ENCODE assay signal across 20 cellular contexts in the genomic region with DNA sequence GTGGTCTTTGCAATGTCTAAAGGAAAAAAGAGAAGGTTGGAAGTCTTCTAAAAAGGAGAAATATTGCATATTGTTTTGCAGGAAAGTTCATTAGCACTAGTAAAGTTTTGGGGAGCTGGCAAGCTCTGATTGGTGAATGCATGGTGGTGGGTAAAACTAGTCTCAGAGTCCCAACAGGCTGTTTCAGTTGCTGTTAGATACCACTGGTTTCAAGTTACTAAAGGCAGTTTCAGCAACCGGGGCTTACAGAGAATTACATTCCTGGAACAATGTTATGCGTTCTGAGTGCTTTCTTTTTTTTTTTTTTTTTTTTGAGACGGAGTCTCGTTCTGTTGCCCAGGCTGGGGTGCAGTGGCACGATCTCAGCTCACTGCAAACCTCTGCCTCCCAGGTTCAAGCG.
DNase-seq lines count a peak whose midpoint lies in the region; ATAC-seq and TF ChIP-seq lines count a peak whose summit lies in the region.
"Had no signal": no experiment of that assay in that cellular context is flagged by ENCODE, and none has a peak within 500 bp of the region (broad histone marks: within the 10 kb centered on the region; RNA-seq: fewer than 3 reads in every experiment).

No MANE protein-coding gene starts in this region.

- CTCF ChIA-PET in SK-N-SH (lab: Yijun Ruan, JAX): interaction anchor here (0.7 kb wide), 1 partner anchor 360 kb away, joined by 3 read pairs; a partner anchor contains a TSS

- H3K9me3 ChIP-seq in SK-N-SH (no peaks in the 10 kb centered on the region), NT2/D1 (ENCODE audit: insufficient read depth, low read length) (peaks cover 5% of the 10 kb centered on the region; the same call in 1 of the 2 replicates)
- H3K9me3 ChIP-seq: neutrophil, prostate gland had no signal

- ATAC-seq in SK-N-SH treated with all-trans-retinoic acid at 6 μM for 48 hours (peak; percentile 59), HG03108 (IDR thresholded peaks at IDR 0.05; ENCODE audit: unreplicated experiment) (no peak)
- ATAC-seq: activated CD8-positive, alpha-beta memory T cell treated with anti-CD3 and anti-CD28 coated beads, Interleukin-2, amount 10 ng/mL, durations not matched to agents 7 days and 5 days; CD8-positive, alpha-beta T cell; foreskin keratinocyte; T-helper 17 cell had no signal

- no peaks in the 10 kb centered on the region for H3K27me3 ChIP-seq in SK-N-SH (ENCODE audit: insufficient read depth)
- H3K27me3 ChIP-seq in NT2/D1 (ENCODE audit: insufficient read depth, insufficient read length): no peaks in the 10 kb centered on the region

- no peak for DNase-seq in SK-N-SH
- peak; percentile 23 for DNase-seq in NT2/D1 (ENCODE audit: low read depth, low spot score)
- DNase-seq in dedifferentiated amniotic fluid mesenchymal stem cell (ENCODE audit: extremely low spot score): peak; percentile 72
- DNase-seq in myocyte (ENCODE audit: low read depth): peak; percentile 30
- DNase-seq in HT-29 (ENCODE audit: low spot score): no peak
- no peak for DNase-seq in activated CD4-positive, alpha-beta T cell treated with anti-CD3 and anti-CD28 coated beads, Interleukin-2, amount 50 U/mL, for 4 hours
- DNase-seq: 8988T, DMS153, foreskin keratinocyte, islet precursor cell, NCI-H526, RPMI8226 had no signal

- H3K9ac ChIP-seq in SK-N-SH (no peak overlapping the region), NT2/D1 (ENCODE audit: insufficient read length, low read depth) (no peak overlapping the region)
- H3K9ac ChIP-seq: KMS-11 had no signal

- TF ChIP-seq EP300 in SK-N-SH (IDR thresholded peaks at IDR 0.05; ENCODE audit: borderline replicate concordance in 1 of 2, low read depth in 1 of 2, low read length in 1 of 2): no peak

- H3K79me2 ChIP-seq in SK-N-SH (ENCODE audit: insufficient read depth): no peaks in the 10 kb centered on the region

- no peaks in the 10 kb centered on the region for H3K4me1 ChIP-seq in SK-N-SH (ENCODE audit: control insufficient read depth in 1 of 2, insufficient read depth in 2 of 2, low read depth in 1 of 2, low read length in 1 of 2)
- H3K4me1 ChIP-seq in NT2/D1 (ENCODE audit: insufficient read depth, insufficient read length): no peaks in the 10 kb centered on the region
- H3K4me1 ChIP-seq: foreskin keratinocyte, prostate gland had no signal

- no peak for TF ChIP-seq RAD21 in SK-N-SH (IDR thresholded peaks at IDR 0.05; ENCODE audit: low read length)

- no peak overlapping the region for H3K4me3 ChIP-seq in SK-N-SH (ENCODE audit: low read depth in 2 of 2, low read length in 1 of 2)
- no peak overlapping the region for H3K4me3 ChIP-seq in NT2/D1 (ENCODE audit: insufficient read length, low read depth)
- H3K4me3 ChIP-seq: prostate gland had no signal

- H2AFZ ChIP-seq in SK-N-SH (ENCODE audit: low read depth): no peak overlapping the region

- H3K36me3 ChIP-seq in SK-N-SH (replicated peaks in 1 of 2; ENCODE audit: control insufficient read depth in 1 of 2, insufficient read depth in 2 of 2, low read length in 1 of 2) (no peaks in the 10 kb centered on the region), NT2/D1 (ENCODE audit: insufficient read depth, insufficient read length, low read length) (no peaks in the 10 kb centered on the region)
- H3K36me3 ChIP-seq: neutrophil, prostate gland had no signal

- no peaks in the 10 kb centered on the region for H4K20me1 ChIP-seq in SK-N-SH (ENCODE audit: insufficient read depth)

- POLR2A ChIA-PET in SK-N-SH (lab: Yijun Ruan, JAX): no interaction called here

- H3F3A ChIP-seq in SK-N-SH (replicated peaks; ENCODE audit: insufficient read depth): no peaks in the 10 kb centered on the region

- H3K27ac ChIP-seq in SK-N-SH (ENCODE audit: low read depth in 2 of 2, low read length in 1 of 2): no peak overlapping the region
- H3K27ac ChIP-seq: foreskin keratinocyte, KMS-11, neutrophil, prostate gland had no signal

- H3K4me2 ChIP-seq in SK-N-SH: no peak overlapping the region
- H3K4me2 ChIP-seq: KMS-11 had no signal

- no peaks in the 10 kb centered on the region for H3K9me2 ChIP-seq in SK-N-SH

- TF ChIP-seq CTCF in SK-N-SH (IDR thresholded peaks at IDR 0.05): no peak

- 81% methylated on average over 6 of the region's 6 CpGs for WGBS in SK-N-SH (ENCODE audit: low lambda C conversion rate)

TF ChIP-seq in SK-N-SH treated with all-trans-retinoic acid at 6 μM for 48 hours, 23 proteins besides CTCF, POLR2A, EP300 and RAD21:
- TF ChIP-seq OSR1 (CRISPR knock-in tag; IDR thresholded peaks at IDR 0.05): no peak

TF ChIP-seq in SK-N-SH, 30 proteins besides CTCF, POLR2A, EP300 and RAD21:
- TF ChIP-seq, protein P1, sequence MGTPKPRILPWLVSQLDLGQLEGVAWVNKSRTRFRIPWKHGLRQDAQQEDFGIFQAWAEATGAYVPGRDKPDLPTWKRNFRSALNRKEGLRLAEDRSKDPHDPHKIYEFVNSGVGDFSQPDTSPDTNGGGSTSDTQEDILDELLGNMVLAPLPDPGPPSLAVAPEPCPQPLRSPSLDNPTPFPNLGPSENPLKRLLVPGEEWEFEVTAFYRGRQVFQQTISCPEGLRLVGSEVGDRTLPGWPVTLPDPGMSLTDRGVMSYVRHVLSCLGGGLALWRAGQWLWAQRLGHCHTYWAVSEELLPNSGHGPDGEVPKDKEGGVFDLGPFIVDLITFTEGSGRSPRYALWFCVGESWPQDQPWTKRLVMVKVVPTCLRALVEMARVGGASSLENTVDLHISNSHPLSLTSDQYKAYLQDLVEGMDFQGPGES (IDR thresholded peaks at IDR 0.05; ENCODE audit: low read depth, low read length): no peak
- TF ChIP-seq ELF1 (IDR thresholded peaks at IDR 0.05): no peak
- TF ChIP-seq, protein P2, sequence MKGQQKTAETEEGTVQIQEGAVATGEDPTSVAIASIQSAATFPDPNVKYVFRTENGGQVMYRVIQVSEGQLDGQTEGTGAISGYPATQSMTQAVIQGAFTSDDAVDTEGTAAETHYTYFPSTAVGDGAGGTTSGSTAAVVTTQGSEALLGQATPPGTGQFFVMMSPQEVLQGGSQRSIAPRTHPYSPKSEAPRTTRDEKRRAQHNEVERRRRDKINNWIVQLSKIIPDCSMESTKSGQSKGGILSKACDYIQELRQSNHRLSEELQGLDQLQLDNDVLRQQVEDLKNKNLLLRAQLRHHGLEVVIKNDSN (IDR thresholded peaks at IDR 0.05; ENCODE audit: borderline replicate concordance, low read depth): no peak
- no peak for TF ChIP-seq MEF2A (IDR thresholded peaks at IDR 0.05; ENCODE audit: borderline replicate concordance, low read depth)
- no peak for TF ChIP-seq GABPA (IDR thresholded peaks at IDR 0.05; ENCODE audit: low read depth)
- no peak for TF ChIP-seq FOSL2 (IDR thresholded peaks at IDR 0.05; ENCODE audit: borderline replicate concordance, low read depth)
- TF ChIP-seq SMC3 (IDR thresholded peaks at IDR 0.05; ENCODE audit: low read depth, low read length): no peak
- no peak for TF ChIP-seq RCOR1 (IDR thresholded peaks at IDR 0.05; ENCODE audit: low read length)
- TF ChIP-seq TEAD4 (IDR thresholded peaks at IDR 0.05; ENCODE audit: borderline replicate concordance, insufficient read depth): no peak
- TF ChIP-seq TAF1 (IDR thresholded peaks at IDR 0.05; ENCODE audit: borderline replicate concordance, low read depth, low read length): no peak
- TF ChIP-seq, protein P3, sequence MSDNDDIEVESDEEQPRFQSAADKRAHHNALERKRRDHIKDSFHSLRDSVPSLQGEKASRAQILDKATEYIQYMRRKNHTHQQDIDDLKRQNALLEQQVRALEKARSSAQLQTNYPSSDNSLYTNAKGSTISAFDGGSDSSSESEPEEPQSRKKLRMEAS (IDR thresholded peaks at IDR 0.05; ENCODE audit: low read depth): no peak
- TF ChIP-seq NRF1 (IDR thresholded peaks at IDR 0.05; ENCODE audit: low read depth, low read length): no peak
- no peak for TF ChIP-seq SIN3A (IDR thresholded peaks at IDR 0.05; ENCODE audit: borderline replicate concordance, low read depth, low read length)
- TF ChIP-seq RFX5 (IDR thresholded peaks at IDR 0.05; ENCODE audit: low read length): no peak
- TF ChIP-seq FOXJ3 (CRISPR knock-in tag; IDR thresholded peaks at IDR 0.05): no peak
- no peak for TF ChIP-seq RXRA (IDR thresholded peaks at IDR 0.05; ENCODE audit: borderline replicate concordance, low read depth)
- TF ChIP-seq, protein P4, sequence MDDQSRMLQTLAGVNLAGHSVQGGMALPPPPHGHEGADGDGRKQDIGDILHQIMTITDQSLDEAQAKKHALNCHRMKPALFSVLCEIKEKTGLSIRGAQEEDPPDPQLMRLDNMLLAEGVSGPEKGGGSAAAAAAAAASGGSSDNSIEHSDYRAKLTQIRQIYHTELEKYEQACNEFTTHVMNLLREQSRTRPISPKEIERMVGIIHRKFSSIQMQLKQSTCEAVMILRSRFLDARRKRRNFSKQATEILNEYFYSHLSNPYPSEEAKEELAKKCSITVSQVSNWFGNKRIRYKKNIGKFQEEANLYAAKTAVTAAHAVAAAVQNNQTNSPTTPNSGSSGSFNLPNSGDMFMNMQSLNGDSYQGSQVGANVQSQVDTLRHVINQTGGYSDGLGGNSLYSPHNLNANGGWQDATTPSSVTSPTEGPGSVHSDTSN (IDR thresholded peaks at IDR 0.05): no peak

Comparison
In these comparisons a context has a peak if more than half of its experiments do, and no peak if none do; other contexts are left out.
1. DNase-seq: peak in NT2/D1 (single experiment), dedifferentiated amniotic fluid mesenchymal stem cell (single experiment) and myocyte (single experiment); none in SK-N-SH (single experiment), HT-29 (single experiment) and activated CD4-positive, alpha-beta T cell treated with anti-CD3 and anti-CD28 coated beads, Interleukin-2, amount 50 U/mL, for 4 hours (0 of 2).